8 cellular contexts compared by ENCODE assay signal in the genomic region with DNA sequence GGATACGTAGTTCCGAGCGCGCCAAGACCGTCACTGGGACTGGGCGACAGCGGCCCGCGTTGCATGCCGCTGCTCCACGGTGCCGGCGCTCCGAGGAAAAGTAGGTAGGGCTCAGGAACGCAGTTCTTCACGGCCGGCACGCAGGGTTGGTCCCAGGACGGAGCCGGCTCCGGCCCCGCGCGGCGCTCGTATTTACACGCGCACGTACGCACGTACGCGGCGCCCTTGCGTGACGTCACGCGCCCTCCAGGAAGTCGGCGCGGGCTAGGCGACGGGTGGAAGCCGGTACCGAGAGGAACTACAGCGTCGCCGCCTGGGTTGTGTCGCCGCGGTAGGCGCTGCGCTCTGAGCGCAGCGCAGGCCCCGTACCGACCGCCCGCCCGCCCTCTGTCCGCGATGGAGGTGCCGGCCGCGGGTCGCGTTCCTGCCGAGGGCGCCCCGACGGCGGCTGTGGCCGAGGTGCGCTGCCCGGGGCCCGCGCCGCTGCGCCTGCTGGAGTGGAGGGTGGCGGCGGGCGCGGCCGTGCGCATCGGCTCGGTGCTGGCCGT. TPM values are rescaled to one million over a fixed set of nuclear protein-coding genes. Genes with fewer than 3 reads are reported as not detected.
A peak's percentile ranks its signal among the peaks of the same experiment; 100 is the strongest.
DNase-seq lines count a peak whose midpoint lies in the region; ATAC-seq and TF ChIP-seq lines count a peak whose summit lies in the region.

A gene with protein sequence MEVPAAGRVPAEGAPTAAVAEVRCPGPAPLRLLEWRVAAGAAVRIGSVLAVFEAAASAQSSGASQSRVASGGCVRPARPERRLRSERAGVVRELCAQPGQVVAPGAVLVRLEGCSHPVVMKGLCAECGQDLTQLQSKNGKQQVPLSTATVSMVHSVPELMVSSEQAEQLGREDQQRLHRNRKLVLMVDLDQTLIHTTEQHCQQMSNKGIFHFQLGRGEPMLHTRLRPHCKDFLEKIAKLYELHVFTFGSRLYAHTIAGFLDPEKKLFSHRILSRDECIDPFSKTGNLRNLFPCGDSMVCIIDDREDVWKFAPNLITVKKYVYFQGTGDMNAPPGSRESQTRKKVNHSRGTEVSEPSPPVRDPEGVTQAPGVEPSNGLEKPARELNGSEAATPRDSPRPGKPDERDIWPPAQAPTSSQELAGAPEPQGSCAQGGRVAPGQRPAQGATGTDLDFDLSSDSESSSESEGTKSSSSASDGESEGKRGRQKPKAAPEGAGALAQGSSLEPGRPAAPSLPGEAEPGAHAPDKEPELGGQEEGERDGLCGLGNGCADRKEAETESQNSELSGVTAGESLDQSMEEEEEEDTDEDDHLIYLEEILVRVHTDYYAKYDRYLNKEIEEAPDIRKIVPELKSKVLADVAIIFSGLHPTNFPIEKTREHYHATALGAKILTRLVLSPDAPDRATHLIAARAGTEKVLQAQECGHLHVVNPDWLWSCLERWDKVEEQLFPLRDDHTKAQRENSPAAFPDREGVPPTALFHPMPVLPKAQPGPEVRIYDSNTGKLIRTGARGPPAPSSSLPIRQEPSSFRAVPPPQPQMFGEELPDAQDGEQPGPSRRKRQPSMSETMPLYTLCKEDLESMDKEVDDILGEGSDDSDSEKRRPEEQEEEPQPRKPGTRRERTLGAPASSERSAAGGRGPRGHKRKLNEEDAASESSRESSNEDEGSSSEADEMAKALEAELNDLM (plus strand): TSS at position 252 of the 548 bp plus-strand sequence. CDS start 145 bp downstream, at position 397.

- ATAC-seq in GM19351 (IDR thresholded peaks at IDR 0.05; ENCODE audit: unreplicated experiment), result peak; percentile 54
- ATAC-seq in HG03469 (IDR thresholded peaks at IDR 0.05; ENCODE audit: unreplicated experiment), result peak; percentile 40
- peak; percentile 89 to 92 for ATAC-seq in lower lobe of right lung

- intact Hi-C loops in CD14-positive monocyte (cut with micrococcal nuclease), result loop anchor here (5.0 to 10.0 kb wide), 6 partner anchors 115 to 615 kb away; partner anchors contain the start of genes ATP9B (in 2 of the 2), ADNP2 (in 1 of the 2), KCNG2 (in 1 of the 2) and NFATC1 (in 1 of the 2)
- intact Hi-C loops in lower lobe of right lung (cut with DNase I), result no loop called here

- H3K36me3 ChIP-seq in ectodermal cell (ENCODE audit: control insufficient read depth, insufficient read depth, low read length) (no peaks in the 10 kb centered on the region), lower lobe of right lung (peaks cover 7% of the 10 kb centered on the region)

- peaks cover 20 to 28% of the 10 kb centered on the region in 2 donors for H3K36me3 Mint-ChIP-seq in CD14-positive monocyte

- peaks cover 0 to 4% (median 0%) of the 10 kb centered on the region in 3 donors for H3K27me3 Mint-ChIP-seq in CD14-positive monocyte (ENCODE audit: low read depth in 3 of 3)

- 0% methylated on average over 88 of the region's 88 CpGs for WGBS in ectodermal cell, 2 experiments

- H3K9me3 ChIP-seq in ectodermal cell (ENCODE audit: control insufficient read depth, low read length) (no peaks in the 10 kb centered on the region), lower lobe of right lung (no peaks in the 10 kb centered on the region)

- H3K4me1 ChIP-seq in ectodermal cell (ENCODE audit: control insufficient read depth, insufficient read depth, low read length), result no peaks in the 10 kb centered on the region
- H3K4me1 ChIP-seq in lower lobe of right lung, result peaks cover 43% of the 10 kb centered on the region

- H3K27ac ChIP-seq in ectodermal cell (ENCODE audit: insufficient read depth, low read depth, low read length, poor library complexity, severe bottlenecking) (peak within 1 kb of the TSS; percentile 87), lower lobe of right lung (peak within 1 kb of the TSS; percentile 97)

- DNase-seq in CD14-positive monocyte (ENCODE audit: low spot score), result peak; percentile 91
- peak; percentile 87 for DNase-seq in NCI-H774 (lab: John Stamatoyannopoulos, UW)
- DNase-seq in activated CD4-positive, alpha-beta T cell treated with anti-CD3 and anti-CD28 coated beads, Interleukin-2, amount 50 U/mL, for 24 hours (ENCODE audit: low read depth in 1 of 2, low spot score in 1 of 2), result peak; percentile 76 to 83
- peak; percentile 96 for DNase-seq in lower lobe of right lung
- DNase-seq in stimulated activated CD4-positive, alpha-beta T cell treated with anti-CD3 and anti-CD28 coated beads, TNF-alpha, amount 100 ng/mL, for 1 hour (ENCODE audit: low read depth in 3 of 3, low spot score in 1 of 3), result peak; percentile 73 to 78 (median 74)

- peak within 1 kb of the TSS; percentile 85 to 91 for H3K4me3 Mint-ChIP-seq in CD14-positive monocyte

- peaks cover 60% of the 10 kb centered on the region for H3K4me1 Mint-ChIP-seq in CD14-positive monocyte

- TF ChIP-seq CTCF in CD14-positive monocyte (IDR thresholded peaks at IDR 0.05) (no peak), lower lobe of right lung (IDR thresholded peaks at IDR 0.05) (no peak)

- no peaks in the 10 kb centered on the region for H3K9me3 Mint-ChIP-seq in CD14-positive monocyte

- H3K27ac Mint-ChIP-seq in CD14-positive monocyte, result peak within 1 kb of the TSS; percentile 96 to 99 (median 98)

- H3K27me3 ChIP-seq in ectodermal cell (ENCODE audit: control insufficient read depth, insufficient read depth, low read length, poor library complexity, severe bottlenecking), result no peaks in the 10 kb centered on the region
- no peaks in the 10 kb centered on the region for H3K27me3 ChIP-seq in lower lobe of right lung (ENCODE audit: low read depth)

- peak within 1 kb of the TSS; percentile 68 for H3K4me3 ChIP-seq in ectodermal cell (ENCODE audit: insufficient read depth, low read depth, low read length)
- H3K4me3 ChIP-seq in lower lobe of right lung, result peak within 1 kb of the TSS; percentile 80

RNA-seq across cellular contexts. Expression of the gene that starts here (rescaled TPM):
- polyA plus RNA-seq in CD14-positive monocyte, result 1 to 10 TPM; 9.1 TPM
- 27.9 TPM for polyA plus RNA-seq in ectodermal cell (2013, experiment 1 of 4)
- polyA plus RNA-seq in ectodermal cell (2013, experiment 2 of 4), result 29.6 TPM
- polyA plus RNA-seq in ectodermal cell (2013, experiment 3 of 4), result 22.0 TPM
- polyA plus RNA-seq in ectodermal cell (2013, experiment 4 of 4), result 23.6 TPM
- total RNA-seq in lower lobe of right lung, result 25.2 TPM

Comparison
In these comparisons a context has a peak if more than half of its experiments do, and no peak if none do; other contexts are left out.
1. Peak in every context shown above with its lines: DNase-seq, ATAC-seq, H3K4me3 ChIP-seq and H3K27ac ChIP-seq.
2. ATAC-seq: peak in every context shown above with its lines; median percentile 90 in lower lobe of right lung; 54 in GM19351; 40 in HG03469.